27 cellular contexts compared by ENCODE assay signal in genomic region chr1:21724098-21724497, GRCh38. TPM values are rescaled to one million over a fixed set of nuclear protein-coding genes. Genes with fewer than 3 reads are reported as not detected.
"Had no signal": no experiment of that assay in that cellular context is flagged by ENCODE, and none has a peak within 500 bp of the region (broad histone marks: within the 10 kb centered on the region; RNA-seq: fewer than 3 reads in every experiment).

No MANE protein-coding gene starts in this region.

- H3K4me1 ChIP-seq: gastroesophageal sphincter, heart right ventricle, parathyroid adenoma, testis, tibial artery had no signal

- H3K9me3 Mint-ChIP-seq: effector memory CD8-positive, alpha-beta T cell; immature natural killer cell; memory B cell; naive thymus-derived CD4-positive, alpha-beta T cell; nephron; neural progenitor cell; stimulated activated effector memory CD8-positive, alpha-beta T cell treated with anti-CD3 and anti-CD28 coated beads, Interleukin-12 subunit alpha, Interleukin-12 subunit beta, amount 100 ng/mL, for 72 hours; type B pancreatic cell had no signal

- H2AFZ ChIP-seq: neural progenitor cell, parathyroid adenoma had no signal

- H3K27me3 Mint-ChIP-seq: effector memory CD8-positive, alpha-beta T cell; memory B cell; naive thymus-derived CD4-positive, alpha-beta T cell; progenitor cell of endocrine pancreas; type B pancreatic cell had no signal

- ATAC-seq: effector memory CD8-positive, alpha-beta T cell; gastroesophageal sphincter; heart right ventricle; left colon; naive thymus-derived CD4-positive, alpha-beta T cell; sciatic nerve; stimulated activated effector memory CD8-positive, alpha-beta T cell treated with anti-CD3 and anti-CD28 coated beads, Interleukin-12 subunit alpha, Interleukin-12 subunit beta, amount 100 ng/mL, for 72 hours; stimulated activated naive CD8-positive, alpha-beta T cell treated with anti-CD3 and anti-CD28 coated beads, Interleukin-15, Interleukin-2, amounts not matched to agents 100 U/mL and 50 U/mL, for 24 hours had no signal

- H3K9me3 ChIP-seq: gastroesophageal sphincter, heart right ventricle, testis, tibial artery had no signal

- H3K9ac ChIP-seq: neural progenitor cell, parathyroid adenoma had no signal

- H3K4me1 Mint-ChIP-seq: immature natural killer cell; memory B cell; stimulated activated effector memory CD8-positive, alpha-beta T cell treated with anti-CD3 and anti-CD28 coated beads, Interleukin-12 subunit alpha, Interleukin-12 subunit beta, amount 100 ng/mL, for 72 hours had no signal

- H3K4me3 ChIP-seq: gastroesophageal sphincter, heart right ventricle, lung, neural progenitor cell, testis, tibial artery had no signal

- H3K4me3 Mint-ChIP-seq: effector memory CD8-positive, alpha-beta T cell; immature natural killer cell; memory B cell; naive thymus-derived CD4-positive, alpha-beta T cell; nephron; neural progenitor cell; stimulated activated effector memory CD8-positive, alpha-beta T cell treated with anti-CD3 and anti-CD28 coated beads, Interleukin-12 subunit alpha, Interleukin-12 subunit beta, amount 100 ng/mL, for 72 hours; type B pancreatic cell had no signal

- H3K27ac Mint-ChIP-seq: immature natural killer cell; memory B cell; naive thymus-derived CD4-positive, alpha-beta T cell; nephron; neural progenitor cell; progenitor cell of endocrine pancreas; stimulated activated effector memory CD8-positive, alpha-beta T cell treated with anti-CD3 and anti-CD28 coated beads, Interleukin-12 subunit alpha, Interleukin-12 subunit beta, amount 100 ng/mL, for 72 hours; type B pancreatic cell had no signal

- H3K27me3 ChIP-seq: gastroesophageal sphincter, heart right ventricle, neural progenitor cell, testis, tibial artery had no signal

- H3K27ac ChIP-seq: gastroesophageal sphincter, heart right ventricle, neural progenitor cell, parathyroid adenoma, testis, tibial artery had no signal

- H3K4me2 ChIP-seq: neural progenitor cell had no signal

- DNase-seq: cerebellar nuclear complex; cortex of kidney; effector memory CD8-positive, alpha-beta T cell; heart right ventricle; hippocampal formation; immature natural killer cell; islet precursor cell; kidney glomerular epithelial cell; left colon; naive thymus-derived CD4-positive, alpha-beta T cell; stimulated activated CD4-positive, alpha-beta T cell treated with anti-CD3 and anti-CD28 coated beads, Interleukin-2, amount 100 ng/mL, for 24 hours; stimulated activated CD4-positive, alpha-beta T cell treated with anti-CD3 and anti-CD28 coated beads, Interleukin-4, amount 100 ng/mL, for 24 hours; stimulated activated naive CD8-positive, alpha-beta T cell treated with anti-CD3 and anti-CD28 coated beads, Interleukin-15, Interleukin-2, amounts not matched to agents 100 U/mL and 50 U/mL, for 24 hours; substantia nigra; testis; tibial artery had no signal

RNA-seq across cellular contexts. Expression of gene RAP1GAP, which starts 54.9 kb away (rescaled TPM):
- total RNA-seq: dermis microvascular lymphatic vessel endothelial cell had no signal
- polyA plus RNA-seq: immature natural killer cell; naive thymus-derived CD4-positive, alpha-beta T cell had no signal
